ENCODE assay signal across 8 cellular contexts in genomic region chr15:23039151-23039916, GRCh38. TPM values are rescaled to one million over a fixed set of nuclear protein-coding genes. Genes with fewer than 3 reads are reported as not detected.
A peak's percentile ranks its signal among the peaks of the same experiment; 100 is the strongest.
DNase-seq lines count a peak whose midpoint lies in the region; ATAC-seq and TF ChIP-seq lines count a peak whose summit lies in the region.

Gene TUBGCP5 (minus strand): TSS chr15:23039569. CDS start chr15:23039543, 26 bp downstream.

- TF ChIP-seq CTCF in right atrium auricular region (IDR thresholded peaks at IDR 0.05) (peak in 1 of 2 donors; percentile 55), psoas muscle (IDR thresholded peaks at IDR 0.05) (peak; percentile 43)

- intact Hi-C loops in psoas muscle (cut with DNase I): loop anchor here in 1 of 2 donors (5.0 to 10.0 kb wide), 2 partner anchors 55 to 192 kb away; partner anchors contain the start of gene CYFIP1

- H3K4me3 ChIP-seq in right atrium auricular region (peak within 1 kb of the TSS; percentile 75 to 79), psoas muscle (peak within 1 kb of the TSS; percentile 80), urinary bladder (ENCODE audit: low read depth, low read length) (peak within 1 kb of the TSS; percentile 88)

- peak within 1 kb of the TSS; percentile 90 for H3K4me3 Mint-ChIP-seq in T-helper 1 cell treated with Interleukin-12 subunit alpha and Interleukin-12 subunit beta and Interleukin-4 antibody, amounts not matched to agents 30 μg/mL and 1 μg/mL, for 36 hours

- H3K27ac ChIP-seq in right atrium auricular region: peak within 1 kb of the TSS; percentile 78 to 79
- peak within 1 kb of the TSS; percentile 83 for H3K27ac ChIP-seq in psoas muscle
- peak within 1 kb of the TSS; percentile 81 for H3K27ac ChIP-seq in urinary bladder (ENCODE audit: low read depth)

- H3K36me3 ChIP-seq in right atrium auricular region (peaks cover 9% of the 10 kb centered on the region), psoas muscle (ENCODE audit: insufficient read depth in 1 of 2, low read depth in 1 of 2) (peaks cover 0 to 27% of the 10 kb centered on the region in 2 donors), urinary bladder (ENCODE audit: insufficient read depth) (no peaks in the 10 kb centered on the region)

- H3K36me3 Mint-ChIP-seq in T-helper 1 cell treated with Interleukin-12 subunit alpha and Interleukin-12 subunit beta and Interleukin-4 antibody, amounts not matched to agents 30 μg/mL and 1 μg/mL, for 36 hours (ENCODE audit: low read depth): no peaks in the 10 kb centered on the region

- H3K9me3 ChIP-seq in right atrium auricular region (no peaks in the 10 kb centered on the region), psoas muscle (no peaks in the 10 kb centered on the region)

- DNase-seq in NCI-H1694 treated with DMSO at 0.1 percent for 48 hours (lab: John Stamatoyannopoulos, UW) (peak; percentile 63), amygdala (lab: John Stamatoyannopoulos, UW) (peak; percentile 33 to 96 (median 84)), right atrium auricular region (ENCODE audit: low spot score) (peak; percentile 98), psoas muscle (peak; percentile 98 to 99)

- H3K27me3 ChIP-seq in right atrium auricular region (no peaks in the 10 kb centered on the region), psoas muscle (ENCODE audit: insufficient read depth in 3 of 3, low read length in 2 of 3) (no peaks in the 10 kb centered on the region)

- 0% methylated on average over 60 to 92 of the region's 92 CpGs for WGBS in psoas muscle, 3 donors
- under 1% methylated on average over 92 of the region's 92 CpGs for WGBS in urinary bladder

- peak within 1 kb of the TSS; percentile 90 for H3K27ac Mint-ChIP-seq in T-helper 1 cell treated with Interleukin-12 subunit alpha and Interleukin-12 subunit beta and Interleukin-4 antibody, amounts not matched to agents 30 μg/mL and 1 μg/mL, for 36 hours

- no peaks in the 10 kb centered on the region for H3K27me3 Mint-ChIP-seq in T-helper 1 cell treated with Interleukin-12 subunit alpha and Interleukin-12 subunit beta and Interleukin-4 antibody, amounts not matched to agents 30 μg/mL and 1 μg/mL, for 36 hours (ENCODE audit: low read depth)

- no peaks in the 10 kb centered on the region for H3K9me3 Mint-ChIP-seq in T-helper 1 cell treated with Interleukin-12 subunit alpha and Interleukin-12 subunit beta and Interleukin-4 antibody, amounts not matched to agents 30 μg/mL and 1 μg/mL, for 36 hours

- H3K4me1 ChIP-seq in right atrium auricular region (peaks cover 6 to 16% of the 10 kb centered on the region in 2 donors), psoas muscle (peaks cover 7% of the 10 kb centered on the region), urinary bladder (ENCODE audit: insufficient read depth) (no peaks in the 10 kb centered on the region)

- peaks cover 6% of the 10 kb centered on the region for H3K4me1 Mint-ChIP-seq in T-helper 1 cell treated with Interleukin-12 subunit alpha and Interleukin-12 subunit beta and Interleukin-4 antibody, amounts not matched to agents 30 μg/mL and 1 μg/mL, for 36 hours (ENCODE audit: low read depth)

- ATAC-seq in GM18499 (IDR thresholded peaks at IDR 0.05; ENCODE audit: insufficient read depth, unreplicated experiment) (peak; percentile 82), HG02938 (IDR thresholded peaks at IDR 0.05; ENCODE audit: unreplicated experiment) (peak; percentile 82), psoas muscle (peak; percentile 97 to 99 (median 98))

RNA-seq across cellular contexts. Expression of gene TUBGCP5, which starts in this region (rescaled TPM):
- 10 to 100 TPM in 1 of 2 donors, 1 to 10 TPM in 1; 6.8 to 11.6 TPM for total RNA-seq in right atrium auricular region
- 10 to 100 TPM in 3 of 4 donors, 1 to 10 TPM in 1; 9.2 to 15.1 (median 12.1) TPM for total RNA-seq in psoas muscle
- polyA plus RNA-seq in psoas muscle: 1 to 10 TPM; 5.1 to 9.3 (median 6.2) TPM
- total RNA-seq in urinary bladder: 45.8 TPM
- polyA plus RNA-seq in urinary bladder: 11.3 TPM

Comparison
In these comparisons a context has a peak if more than half of its experiments do, and no peak if none do; other contexts are left out.
1. Peak in every context shown above with its lines: DNase-seq, ATAC-seq, H3K4me3 ChIP-seq and H3K27ac ChIP-seq.